ENCODE assay signal across 1 cellular context in genomic region chrX:40468033-40468979, GRCh38.
TF ChIP-seq lines count a peak whose summit lies in the region.

No MANE protein-coding gene starts in this region.

TF ChIP-seq in HepG2, 621 proteins besides CTCF, POLR2A, EP300 and RAD21 (continued from another document and continues in another):
- TF ChIP-seq THAP9 (CRISPR knock-in tag; IDR thresholded peaks at IDR 0.05; ENCODE audit: borderline replicate concordance) (no peak), SAP130 (CRISPR knock-in tag; IDR thresholded peaks at IDR 0.05; ENCODE audit: low read depth) (peak; percentile 55; the same call in 1 of the 2 replicates), SNAPC4 (CRISPR knock-in tag; IDR thresholded peaks at IDR 0.05) (no peak), MBD4 (IDR thresholded peaks at IDR 0.05; ENCODE audit: borderline replicate concordance, low read length) (no peak), ZNF672 (CRISPR knock-in tag; IDR thresholded peaks at IDR 0.05) (no peak), NBN (conservative IDR thresholded peaks at IDR 0.05) (no peak), TGIF2 (CRISPR knock-in tag; IDR thresholded peaks at IDR 0.05) (peak; percentile 68; the same call in 1 of the 2 replicates), EEA1 (CRISPR knock-in tag; IDR thresholded peaks at IDR 0.05; ENCODE audit: borderline replicate concordance) (no peak), REPIN1 (CRISPR knock-in tag; IDR thresholded peaks at IDR 0.05; ENCODE audit: borderline replicate concordance, low read depth) (0 out of 2 replicates have a peak, but pooled peaks have one; percentile 50), MBNL3 (CRISPR knock-in tag; conservative IDR thresholded peaks at IDR 0.05) (no peak), ZNF839 (CRISPR knock-in tag; IDR thresholded peaks at IDR 0.05; ENCODE audit: borderline replicate concordance) (no peak), FOXA1 (IDR thresholded peaks at IDR 0.05) (no peak), FOXA1 (CRISPR knock-in tag; IDR thresholded peaks at IDR 0.05) (peak; percentile 48; the same call in 1 of the 2 replicates), HCFC1 (IDR thresholded peaks at IDR 0.05; ENCODE audit: low read depth, low read length) (no peak), HOXA3 (CRISPR knock-in tag; IDR thresholded peaks at IDR 0.05) (peak; percentile 23; the same call in 1 of the 2 replicates), MTA1 (CRISPR knock-in tag; IDR thresholded peaks at IDR 0.05; ENCODE audit: borderline replicate concordance) (no peak), THAP11 (CRISPR knock-in tag; IDR thresholded peaks at IDR 0.05) (peak; percentile 35; the same call in 1 of the 2 replicates), ZNF891 (CRISPR knock-in tag; IDR thresholded peaks at IDR 0.05) (no peak), KLF6 (CRISPR knock-in tag; IDR thresholded peaks at IDR 0.05) (no peak), KDM4B (CRISPR knock-in tag; IDR thresholded peaks at IDR 0.05) (no peak), HIVEP1 (CRISPR knock-in tag; IDR thresholded peaks at IDR 0.05) (no peak), HNF1A (IDR thresholded peaks at IDR 0.05; ENCODE audit: low read depth) (no peak), HNF1A (CRISPR knock-in tag; IDR thresholded peaks at IDR 0.05; ENCODE audit: borderline replicate concordance) (no peak), ZNF639 (CRISPR knock-in tag; conservative IDR thresholded peaks at IDR 0.05) (no peak), GRHL1 (CRISPR knock-in tag; conservative IDR thresholded peaks at IDR 0.05) (no peak), NR2F2 (IDR thresholded peaks at IDR 0.05; ENCODE audit: borderline replicate concordance, low read depth) (no peak), FOSL1 (CRISPR knock-in tag; IDR thresholded peaks at IDR 0.05; ENCODE audit: borderline replicate concordance) (no peak), GFI1 (CRISPR knock-in tag; IDR thresholded peaks at IDR 0.05; ENCODE audit: borderline replicate concordance) (no peak), KLF15 (CRISPR knock-in tag; IDR thresholded peaks at IDR 0.05; ENCODE audit: borderline replicate concordance) (no peak), ZNF687 (CRISPR knock-in tag; IDR thresholded peaks at IDR 0.05) (no peak), MAFF (IDR thresholded peaks at IDR 0.05; ENCODE audit: low read depth, low read length) (no peak), ZNF12 (CRISPR knock-in tag; IDR thresholded peaks at IDR 0.05) (no peak), ZNF563 (CRISPR knock-in tag; IDR thresholded peaks at IDR 0.05) (no peak), MTF1 (CRISPR knock-in tag; IDR thresholded peaks at IDR 0.05) (no peak), HNF4A (CRISPR knock-in tag; IDR thresholded peaks at IDR 0.05) (peak; percentile 47; the same call in 1 of the 2 replicates)
- TF ChIP-seq, protein P1, sequence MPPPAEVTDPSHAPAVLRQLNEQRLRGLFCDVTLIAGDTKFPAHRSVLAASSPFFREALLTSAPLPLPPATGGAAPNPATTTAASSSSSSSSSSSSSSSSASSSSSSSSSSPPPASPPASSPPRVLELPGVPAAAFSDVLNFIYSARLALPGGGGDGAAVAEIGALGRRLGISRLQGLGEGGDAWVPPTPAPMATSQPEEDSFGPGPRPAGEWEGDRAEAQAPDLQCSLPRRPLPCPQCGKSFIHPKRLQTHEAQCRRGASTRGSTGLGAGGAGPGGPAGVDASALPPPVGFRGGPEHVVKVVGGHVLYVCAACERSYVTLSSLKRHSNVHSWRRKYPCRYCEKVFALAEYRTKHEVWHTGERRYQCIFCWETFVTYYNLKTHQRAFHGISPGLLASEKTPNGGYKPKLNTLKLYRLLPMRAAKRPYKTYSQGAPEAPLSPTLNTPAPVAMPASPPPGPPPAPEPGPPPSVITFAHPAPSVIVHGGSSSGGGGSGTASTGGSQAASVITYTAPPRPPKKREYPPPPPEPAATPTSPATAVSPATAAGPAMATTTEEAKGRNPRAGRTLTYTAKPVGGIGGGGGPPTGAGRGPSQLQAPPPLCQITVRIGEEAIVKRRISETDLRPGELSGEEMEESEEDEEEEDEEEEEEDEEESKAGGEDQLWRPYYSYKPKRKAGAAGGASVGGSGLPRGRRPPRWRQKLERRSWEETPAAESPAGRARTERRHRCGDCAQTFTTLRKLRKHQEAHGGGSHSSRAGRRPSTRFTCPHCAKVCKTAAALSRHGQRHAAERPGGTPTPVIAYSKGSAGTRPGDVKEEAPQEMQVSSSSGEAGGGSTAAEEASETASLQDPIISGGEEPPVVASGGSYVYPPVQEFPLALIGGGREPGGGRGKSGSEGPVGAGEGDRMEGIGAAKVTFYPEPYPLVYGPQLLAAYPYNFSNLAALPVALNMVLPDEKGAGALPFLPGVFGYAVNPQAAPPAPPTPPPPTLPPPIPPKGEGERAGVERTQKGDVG (CRISPR knock-in tag; IDR thresholded peaks at IDR 0.05; ENCODE audit: borderline replicate concordance), result no peak
